In the genomic region with DNA sequence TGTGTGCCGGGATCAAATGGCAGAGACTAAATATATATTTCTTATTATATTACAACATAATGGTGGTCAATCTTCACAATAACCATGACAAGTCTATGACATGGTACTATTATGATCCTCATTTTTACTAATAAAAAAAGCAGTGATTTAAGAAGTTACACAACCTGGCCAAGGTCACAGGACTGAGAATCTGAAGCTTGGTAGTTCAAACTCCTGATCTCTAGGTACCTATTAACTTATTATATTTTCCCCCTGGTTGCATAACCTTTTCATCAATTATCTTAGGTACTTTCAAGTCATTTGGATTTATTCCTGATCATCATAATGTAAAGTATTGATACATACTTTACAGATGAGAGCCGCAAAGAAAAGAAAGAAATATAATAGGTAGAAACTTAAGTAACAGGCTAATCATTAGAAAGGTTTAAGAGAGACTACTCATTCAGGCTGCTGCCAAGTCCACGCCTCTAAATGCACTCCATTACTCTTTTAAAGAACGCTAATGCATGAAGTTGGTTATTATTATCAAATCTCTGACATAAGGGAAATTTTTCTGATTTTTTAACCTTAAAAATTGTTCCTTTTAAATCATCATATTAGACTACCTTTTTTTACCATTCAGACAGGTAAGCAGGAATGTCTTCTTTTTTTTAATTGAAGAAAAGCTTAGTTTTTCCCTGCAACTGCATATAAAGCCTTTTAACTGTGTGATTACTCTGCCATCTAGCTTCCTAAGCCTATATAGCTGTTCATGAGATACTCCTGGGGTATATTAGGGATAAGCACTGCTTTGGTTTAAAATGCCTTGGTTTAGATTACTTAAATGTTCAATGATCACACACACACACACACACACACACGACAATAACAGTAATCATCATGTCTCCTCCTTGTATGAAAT, we compare ENCODE assay signal across 10 cellular contexts. TPM values are rescaled to one million over a fixed set of nuclear protein-coding genes. Genes with fewer than 3 reads are reported as not detected.
DNase-seq lines count a peak whose midpoint lies in the region; TF ChIP-seq lines count a peak whose summit lies in the region.
"Had no signal": no experiment of that assay in that cellular context is flagged by ENCODE, and none has a peak within 500 bp of the region (broad histone marks: within the 10 kb centered on the region; RNA-seq: fewer than 3 reads in every experiment).

No MANE protein-coding gene starts in this region.

- intact Hi-C loops in activated T-helper 2 cell treated with anti-CD3 and anti-CD28 coated beads, Interferon-gamma antibody, Interleukin-2, Interleukin-4, amounts not matched to agents 10 μg/mL and 5 μg/mL and 100 μg/mL, durations not matched to agents 14 hours and 24 hours and 36 hours (cut with micrococcal nuclease) = no loop called here
- intact Hi-C loops in posterior cingulate gyrus (cut with DNase I) = no loop called here

- H3K36me3 Mint-ChIP-seq in activated T-helper 2 cell treated with anti-CD3 and anti-CD28 coated beads, Interferon-gamma antibody, Interleukin-2, Interleukin-4, amounts not matched to agents 10 μg/mL and 5 μg/mL and 100 μg/mL, durations not matched to agents 14 hours and 24 hours and 36 hours (ENCODE audit: low read depth) = no peaks in the 10 kb centered on the region

- H3K4me3 ChIP-seq in epithelial cell of esophagus (ENCODE audit: low read length) = no peak overlapping the region
- H3K4me3 ChIP-seq: BLaER1 had no signal

- no peak overlapping the region for H3K4me3 Mint-ChIP-seq in activated T-helper 2 cell treated with anti-CD3 and anti-CD28 coated beads, Interferon-gamma antibody, Interleukin-2, Interleukin-4, amounts not matched to agents 10 μg/mL and 5 μg/mL and 100 μg/mL, durations not matched to agents 14 hours and 24 hours and 36 hours (ENCODE audit: low read depth)

- no peak overlapping the region for H3K27ac Mint-ChIP-seq in activated T-helper 2 cell treated with anti-CD3 and anti-CD28 coated beads, Interferon-gamma antibody, Interleukin-2, Interleukin-4, amounts not matched to agents 10 μg/mL and 5 μg/mL and 100 μg/mL, durations not matched to agents 14 hours and 24 hours and 36 hours

- no peaks in the 10 kb centered on the region for H3K9me3 Mint-ChIP-seq in activated T-helper 2 cell treated with anti-CD3 and anti-CD28 coated beads, Interferon-gamma antibody, Interleukin-2, Interleukin-4, amounts not matched to agents 10 μg/mL and 5 μg/mL and 100 μg/mL, durations not matched to agents 14 hours and 24 hours and 36 hours

- H3K4me1 Mint-ChIP-seq in activated T-helper 2 cell treated with anti-CD3 and anti-CD28 coated beads, Interferon-gamma antibody, Interleukin-2, Interleukin-4, amounts not matched to agents 10 μg/mL and 5 μg/mL and 100 μg/mL, durations not matched to agents 14 hours and 24 hours and 36 hours (ENCODE audit: low read depth) = no peaks in the 10 kb centered on the region

- DNase-seq in NCI-H1417 (lab: John Stamatoyannopoulos, UW) = peak in 2 of 3 experiments; percentile 12 to 18
- no peak for DNase-seq in NCI-H1417 treated with DMSO at 0.1 percent for 48 hours (lab: John Stamatoyannopoulos, UW)
- peak; percentile 48 for DNase-seq in NCI-H69 (lab: John Stamatoyannopoulos, UW)
- peak; percentile 25 for DNase-seq in epithelial cell of esophagus (ENCODE audit: low read depth)
- peak; percentile 61 for DNase-seq in renal cortical epithelial cell (ENCODE audit: low read depth)
- no peak for DNase-seq in activated T-helper 2 cell treated with anti-CD3 and anti-CD28 coated beads, Interferon-gamma antibody, Interleukin-2, Interleukin-4, amounts not matched to agents 10 μg/mL and 5 μg/mL and 100 μg/mL, durations not matched to agents 14 hours and 24 hours and 36 hours (ENCODE audit: low spot score)
- DNase-seq in posterior cingulate gyrus = no peak
- no peak for DNase-seq in LoVo (ENCODE audit: low spot score)
- DNase-seq: stimulated activated naive CD4-positive, alpha-beta T cell treated with Interleukin-2 at 50 U/mL for 16 hours had no signal

- peak; percentile 23 for TF ChIP-seq CTCF in epithelial cell of esophagus (IDR thresholded peaks at IDR 0.05; ENCODE audit: insufficient read depth, low read depth, low read length, missing control alignments)

- H3K27me3 Mint-ChIP-seq in activated T-helper 2 cell treated with anti-CD3 and anti-CD28 coated beads, Interferon-gamma antibody, Interleukin-2, Interleukin-4, amounts not matched to agents 10 μg/mL and 5 μg/mL and 100 μg/mL, durations not matched to agents 14 hours and 24 hours and 36 hours (ENCODE audit: low read depth) = peaks cover 4% of the 10 kb centered on the region

RNA-seq across cellular contexts. Expression of gene RPS29, which starts 35.6 kb away (rescaled TPM):
- total RNA-seq in renal cortical epithelial cell = 336 and 4,414 TPM in 2 replicates
- 1,969 and 2,120 TPM in 2 replicates for total RNA-seq in activated T-helper 2 cell treated with anti-CD3 and anti-CD28 coated beads, Interferon-gamma antibody, Interleukin-2, Interleukin-4, amounts not matched to agents 10 μg/mL and 5 μg/mL and 100 μg/mL, durations not matched to agents 14 hours and 24 hours and 36 hours

RNA-seq across cellular contexts. Expression of gene LRR1, which starts 48.2 kb away (rescaled TPM):
- total RNA-seq in renal cortical epithelial cell = 7.4 and 21.2 TPM in 2 replicates
- 44.2 and 45.4 TPM in 2 replicates for total RNA-seq in activated T-helper 2 cell treated with anti-CD3 and anti-CD28 coated beads, Interferon-gamma antibody, Interleukin-2, Interleukin-4, amounts not matched to agents 10 μg/mL and 5 μg/mL and 100 μg/mL, durations not matched to agents 14 hours and 24 hours and 36 hours

Comparison
In these comparisons a context has a peak if more than half of its experiments do, and no peak if none do; other contexts are left out.
1. DNase-seq: peak in NCI-H1417 (2 of 3), NCI-H69 (single experiment), epithelial cell of esophagus (single experiment) and renal cortical epithelial cell (single experiment); none in NCI-H1417 treated with DMSO at 0.1 percent for 48 hours (single experiment), activated T-helper 2 cell treated with anti-CD3 and anti-CD28 coated beads, Interferon-gamma antibody, Interleukin-2, Interleukin-4, amounts not matched to agents 10 μg/mL and 5 μg/mL and 100 μg/mL, durations not matched to agents 14 hours and 24 hours and 36 hours (single experiment), posterior cingulate gyrus (0 of 10) and LoVo (single experiment).